Comparison of ENCODE assay signal across 10 cellular contexts in the genomic region with DNA sequence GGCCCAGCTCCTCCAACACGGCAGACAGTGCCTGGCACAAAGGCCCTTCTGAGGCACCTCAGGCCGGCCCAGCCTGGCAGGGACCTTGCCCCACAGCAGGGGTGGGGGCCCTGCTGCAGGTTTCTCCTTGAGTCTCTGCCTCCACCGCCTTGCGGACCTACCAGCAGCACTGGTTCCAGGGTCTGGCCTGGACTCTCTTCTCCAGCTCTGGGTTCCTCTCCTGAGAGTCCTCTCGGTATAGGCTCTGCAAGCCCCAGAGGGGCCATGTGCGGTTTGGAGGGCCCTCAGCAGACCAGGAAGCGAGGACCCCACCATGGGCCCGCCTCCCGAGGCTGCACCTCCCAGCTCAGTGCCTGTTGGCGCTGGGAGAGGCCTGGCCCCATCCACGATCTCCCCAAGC. TPM values are rescaled to one million over a fixed set of nuclear protein-coding genes. Genes with fewer than 3 reads are reported as not detected.
"Had no signal": no experiment of that assay in that cellular context is flagged by ENCODE, and none has a peak within 500 bp of the region (broad histone marks: within the 10 kb centered on the region; RNA-seq: fewer than 3 reads in every experiment).

No MANE protein-coding gene starts in this region.

- DNase-seq: H9, HCEC 1CT, IMR-90, KG1 had no signal

- H3K4me2 ChIP-seq: GM23338 had no signal

- H3K4me3 ChIP-seq: GM23338, K562 had no signal

- FAIRE-seq: H1, H54, K562 had no signal

- H2AFZ ChIP-seq: GM23338 had no signal

- ATAC-seq: GM23338, K562 had no signal

- H3K27ac ChIP-seq: HL-60 had no signal

RNA-seq across cellular contexts. Expression of a gene that starts 38.1 kb away (rescaled TPM):
- total RNA-seq: HT1080, IMR-90, K562 had no signal
- polyA plus RNA-seq: IMR-90, K562 had no signal
